In the genomic region with DNA sequence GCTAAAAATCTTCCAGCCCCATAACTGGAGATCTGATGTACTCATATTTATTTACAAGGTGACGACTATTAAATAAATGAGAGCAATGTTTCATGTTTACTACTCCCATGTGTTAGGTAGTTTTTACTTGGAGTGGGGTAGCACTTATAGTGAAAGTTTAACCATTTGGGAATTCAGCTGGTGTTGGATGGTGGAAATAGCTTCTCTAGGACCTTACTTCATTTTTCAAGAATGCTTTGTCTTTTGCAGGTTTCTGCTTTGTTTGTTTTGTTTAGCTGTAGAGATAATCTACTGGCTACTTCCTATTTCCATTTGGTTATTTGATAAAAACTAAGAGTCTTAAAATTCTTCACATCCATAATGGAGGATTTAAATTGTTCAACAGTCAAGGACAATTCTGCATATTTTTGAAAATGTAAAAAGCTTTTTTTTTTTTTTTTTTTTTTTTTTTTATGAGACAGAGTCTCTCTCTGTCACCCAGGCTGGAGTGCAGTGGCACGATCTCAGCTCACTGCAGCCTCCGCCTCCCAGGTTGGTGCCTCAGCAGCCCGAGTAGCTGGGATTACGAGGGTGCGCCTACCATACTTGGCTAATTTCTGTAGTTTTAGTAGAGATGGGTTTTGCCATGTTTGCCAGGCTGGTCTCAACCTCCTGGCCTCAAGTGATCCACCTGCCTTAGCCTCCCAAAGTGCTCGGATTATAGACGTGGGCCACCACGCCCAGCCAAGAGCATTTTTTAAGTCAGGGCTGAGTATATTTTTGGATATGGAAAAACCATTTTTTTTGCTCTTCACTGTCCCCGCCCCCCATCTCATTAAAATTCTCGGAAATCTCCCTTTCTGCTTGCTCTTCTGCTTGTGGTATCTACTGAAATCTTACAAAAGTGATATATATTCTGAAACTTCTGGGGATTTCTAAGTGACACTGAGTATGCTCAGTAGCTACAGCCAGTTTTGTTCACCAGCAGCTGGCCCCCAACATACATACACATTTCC, we compare ENCODE assay signal across 1 cellular context.
TF ChIP-seq lines count a peak whose summit lies in the region.

No MANE protein-coding gene starts in this region.

TF ChIP-seq in HepG2, 621 proteins besides CTCF, POLR2A, EP300 and RAD21:
- TF ChIP-seq HIVEP1 (CRISPR knock-in tag; IDR thresholded peaks at IDR 0.05): no peak
- TF ChIP-seq FOXM1 (CRISPR knock-in tag; IDR thresholded peaks at IDR 0.05): no peak
- TF ChIP-seq ZFX (CRISPR knock-in tag; IDR thresholded peaks at IDR 0.05; ENCODE audit: low read depth): no peak
- TF ChIP-seq HOXA5 (CRISPR knock-in tag; IDR thresholded peaks at IDR 0.05): no peak
- TF ChIP-seq, protein P1, sequence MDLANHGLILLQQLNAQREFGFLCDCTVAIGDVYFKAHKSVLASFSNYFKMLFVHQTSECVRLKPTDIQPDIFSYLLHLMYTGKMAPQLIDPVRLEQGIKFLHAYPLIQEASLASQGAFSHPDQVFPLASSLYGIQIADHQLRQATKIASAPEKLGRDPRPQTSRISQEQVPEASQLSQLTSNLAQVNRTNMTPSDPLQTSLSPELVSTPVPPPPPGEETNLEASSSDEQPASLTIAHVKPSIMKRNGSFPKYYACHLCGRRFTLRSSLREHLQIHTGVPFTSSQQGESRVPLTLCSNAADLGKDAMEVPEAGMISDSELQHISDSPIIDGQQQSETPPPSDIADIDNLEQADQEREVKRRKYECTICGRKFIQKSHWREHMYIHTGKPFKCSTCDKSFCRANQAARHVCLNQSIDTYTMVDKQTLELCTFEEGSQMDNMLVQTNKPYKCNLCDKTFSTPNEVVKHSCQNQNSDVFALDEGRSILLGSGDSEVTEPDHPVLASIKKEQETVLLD (CRISPR knock-in tag; IDR thresholded peaks at IDR 0.05; ENCODE audit: low read depth): no peak
- TF ChIP-seq ZNF317 (CRISPR knock-in tag; IDR thresholded peaks at IDR 0.05): no peak
- TF ChIP-seq ZNF790 (CRISPR knock-in tag; IDR thresholded peaks at IDR 0.05; ENCODE audit: borderline replicate concordance): no peak
- no peak for TF ChIP-seq ZMYM4 (CRISPR knock-in tag; IDR thresholded peaks at IDR 0.05)
- no peak for TF ChIP-seq KMT2A (CRISPR knock-in tag; IDR thresholded peaks at IDR 0.05)
- no peak for TF ChIP-seq ZNF234 (CRISPR knock-in tag; conservative IDR thresholded peaks at IDR 0.05)
- no peak for TF ChIP-seq RBAK (CRISPR knock-in tag; IDR thresholded peaks at IDR 0.05)
TF ChIP-seq in HepG2: peak in this region for 0.
